14 cellular contexts compared by ENCODE assay signal in genomic region chr17:9647014-9647413, GRCh38. TPM values are rescaled to one million over a fixed set of nuclear protein-coding genes. Genes with fewer than 3 reads are reported as not detected.
DNase-seq lines count a peak whose midpoint lies in the region; ATAC-seq, FAIRE-seq and TF ChIP-seq lines count a peak whose summit lies in the region.
"Had no signal": no experiment of that assay in that cellular context is flagged by ENCODE, and none has a peak within 500 bp of the region (broad histone marks: within the 10 kb centered on the region; RNA-seq: fewer than 3 reads in every experiment).

No MANE protein-coding gene starts in this region.

- H3K27ac ChIP-seq in HCT116 (ENCODE audit: low read depth, low read length) (no peak overlapping the region), prostate gland (no peak overlapping the region)
- H3K27ac ChIP-seq: coronary artery had no signal

- H3K9ac ChIP-seq in HCT116 (ENCODE audit: low read length) (peak overlapping the region; percentile 78; the same call in 1 of the 2 replicates), iPS-15b (ENCODE audit: low read depth, low read length) (no peak overlapping the region)

- TF ChIP-seq RAD21 in HCT116 (IDR thresholded peaks at IDR 0.05; ENCODE audit: low read depth): no peak

- no peaks in the 10 kb centered on the region for H3K9me2 ChIP-seq in HCT116 (ENCODE audit: insufficient read depth)

- no peak for DNase-seq in HCT116 (ENCODE audit: low read depth, low spot score)
- DNase-seq in RCC 7860 (ENCODE audit: low spot score): peak; percentile 61
- peak; percentile 31 for DNase-seq in prostate gland (ENCODE audit: low spot score)
- DNase-seq in SKM-1 (lab: John Stamatoyannopoulos, UW; ENCODE audit: unreplicated experiment): no peak
- no peak for DNase-seq in stimulated activated CD4-positive, alpha-beta T cell treated with anti-CD3 and anti-CD28 coated beads, Interleukin-12 subunit alpha, Interleukin-12 subunit beta, amount 100 ng/mL, for 4 hours
- DNase-seq in Right ventricle myocardium inferior (ENCODE audit: missing footprints): no peak
- DNase-seq: activated CD4-positive, alpha-beta T cell treated with anti-CD3 and anti-CD28 coated beads, Interleukin-2, amount 50 U/mL, for 4 hours; activated naive CD4-positive, alpha-beta T cell treated with Interleukin-2 at 50 U/mL for 16 hours; DMS 273 treated with DMSO at 0.1 percent for 48 hours; NCI-H774; SW 1271 had no signal

- H3K4me3 ChIP-seq in HCT116 (replicated peaks in 1 of 2; ENCODE audit: low read depth in 1 of 2, low read length in 2 of 2): peak overlapping the region in 1 of 2 experiments; percentile 75; a peak in 2 of 4 replicates
- H3K4me3 ChIP-seq in iPS-15b (ENCODE audit: low read depth, low read length): peak overlapping the region; percentile 85
- H3K4me3 ChIP-seq in prostate gland: peak overlapping the region; percentile 73 to 86

- intact Hi-C loops in HCT116 (cut with micrococcal nuclease) (no loop called here), prostate gland (cut with DNase I) (no loop called here), Right ventricle myocardium inferior (cut with DNase I) (no loop called here)

- H3K27me3 ChIP-seq in HCT116 (ENCODE audit: insufficient read depth, low read length) (no peaks in the 10 kb centered on the region), iPS-15b (ENCODE audit: control insufficient read depth, insufficient read depth, low read length) (peaks cover 7% of the 10 kb centered on the region), prostate gland (replicated peaks; ENCODE audit: insufficient read depth) (no peaks in the 10 kb centered on the region)

- TF ChIP-seq CTCF in HCT116 (IDR thresholded peaks at IDR 0.05 in 2 of 3, conservative IDR thresholded peaks at IDR 0.05 in 1 of 3; ENCODE audit: borderline replicate concordance in 1 of 3, insufficient read depth in 1 of 3, low read depth in 2 of 3, low read length in 2 of 3) (no peak), prostate gland (IDR thresholded peaks at IDR 0.05) (no peak)

- no peak overlapping the region for H2AFZ ChIP-seq in HCT116 (ENCODE audit: low read depth, low read length, poor library complexity, severe bottlenecking)

- no peak for FAIRE-seq in RCC 7860 (lab: Jason Lieb, UNC)

- peak overlapping the region; percentile 90 for H3K4me2 ChIP-seq in HCT116 (ENCODE audit: low read length)

- TF ChIP-seq POLR2A in HCT116 (IDR thresholded peaks at IDR 0.05; ENCODE audit: borderline replicate concordance, extremely low read depth, insufficient read depth, insufficient read length) (no peak), prostate gland (IDR thresholded peaks at IDR 0.05) (no peak)

- BruUV-seq in HCT116 (replicated peaks; lab: Mats Ljungman, UMichigan): no TSS peak

- H3K9me3 ChIP-seq in HCT116 (ENCODE audit: control insufficient read depth in 1 of 2, insufficient read depth in 1 of 2, low read depth in 1 of 2, low read length in 2 of 2): no peaks in the 10 kb centered on the region
- no peaks in the 10 kb centered on the region for H3K9me3 ChIP-seq in iPS-15b (ENCODE audit: control insufficient read depth, insufficient read depth, low read length)
- H3K9me3 ChIP-seq in prostate gland: no peaks in the 10 kb centered on the region

- no peaks in the 10 kb centered on the region for H4K20me1 ChIP-seq in HCT116 (ENCODE audit: insufficient read depth)

- WGBS in prostate gland: 12% methylated on average over 4 of the region's 4 CpGs

- H3K79me2 ChIP-seq in HCT116 (ENCODE audit: insufficient read depth, low read length): peaks cover 12% of the 10 kb centered on the region

- ATAC-seq in HCT116 (no peak), Right ventricle myocardium inferior (no peak)

- RAD21 ChIA-PET in HCT116 (lab: Charles Lee; ENCODE audit: low non-redundant PET in 1 of 2, low total read pairs in 2 of 2, uncharacterized antibody in 2 of 2, unreplicated experiment in 2 of 2): no interaction called here

- POLR2A ChIA-PET in HCT116 (lab: Charles Lee): no interaction called here

- CTCF ChIA-PET in HCT116 (lab: Charles Lee): no interaction called here

- H3K36me3 ChIP-seq in HCT116 (ENCODE audit: control insufficient read depth in 1 of 2, insufficient read depth in 2 of 2, low read length in 2 of 2) (no peaks in the 10 kb centered on the region), iPS-15b (ENCODE audit: control insufficient read depth, insufficient read depth, low read length) (no peaks in the 10 kb centered on the region), prostate gland (no peaks in the 10 kb centered on the region)

- H3K4me1 ChIP-seq in HCT116 (ENCODE audit: control insufficient read depth in 1 of 2, insufficient read depth in 2 of 2, low read length in 2 of 2): peaks cover 37 to 51% of the 10 kb centered on the region in 2 experiments
- H3K4me1 ChIP-seq in iPS-15b (ENCODE audit: control insufficient read depth, insufficient read depth, low read length): peaks cover 13% of the 10 kb centered on the region
- H3K4me1 ChIP-seq in prostate gland (replicated peaks): no peaks in the 10 kb centered on the region

TF ChIP-seq in HCT116, 20 proteins besides CTCF, POLR2A, EP300 and RAD21:
- TF ChIP-seq SIN3A (IDR thresholded peaks at IDR 0.05; ENCODE audit: low read depth): no peak

RNA-seq across cellular contexts. Expression of gene USP43, which starts 1.7 kb away (rescaled TPM):
- total RNA-seq in HCT116 (2021; ENCODE audit: unreplicated experiment): 8.0 TPM
- 5.0 and 5.2 TPM in 2 replicates for polyA plus RNA-seq in HCT116 (2012)
- 10 to 100 TPM; 28.2 to 33.2 TPM for total RNA-seq in prostate gland
- total RNA-seq in Right ventricle myocardium inferior: not detected
- total RNA-seq: myocyte had no signal

Comparison
In these comparisons a context has a peak if more than half of its experiments do, and no peak if none do; other contexts are left out.
1. DNase-seq: peak in RCC 7860 (single experiment) and prostate gland (single experiment); none in HCT116 (single experiment), SKM-1 (single experiment), stimulated activated CD4-positive, alpha-beta T cell treated with anti-CD3 and anti-CD28 coated beads, Interleukin-12 subunit alpha, Interleukin-12 subunit beta, amount 100 ng/mL, for 4 hours (single experiment) and Right ventricle myocardium inferior (single experiment).